ENCODE assay signal across 1 cellular context in genomic region chr22:37751449-37752188, GRCh38.
TF ChIP-seq lines count a peak whose summit lies in the region.

No MANE protein-coding gene starts in this region.

TF ChIP-seq in IMR-90, 13 proteins besides CTCF, POLR2A, EP300 and RAD21 (continued from another document):
- TF ChIP-seq MXI1 (IDR thresholded peaks at IDR 0.05; ENCODE audit: borderline replicate concordance, low read depth, low read length) = no peak
- no peak for TF ChIP-seq BHLHE40 (IDR thresholded peaks at IDR 0.05; ENCODE audit: low read depth, low read length)
- TF ChIP-seq CHD1 (IDR thresholded peaks at IDR 0.05; ENCODE audit: low read depth, low read length) = no peak
- TF ChIP-seq FOS (IDR thresholded peaks at IDR 0.05; ENCODE audit: low read depth, low read length) = no peak
- TF ChIP-seq ELK1 (IDR thresholded peaks at IDR 0.05; ENCODE audit: borderline replicate concordance, low read depth, low read length) = no peak
- no peak for TF ChIP-seq RCOR1 (IDR thresholded peaks at IDR 0.05; ENCODE audit: insufficient replicate concordance, low read length)
- TF ChIP-seq RFX5 (IDR thresholded peaks at IDR 0.05; ENCODE audit: low read depth, low read length) = no peak
